19 cellular contexts compared by ENCODE assay signal in genomic region chr2:142100139-142100873, GRCh38. TPM values are rescaled to one million over a fixed set of nuclear protein-coding genes. Genes with fewer than 3 reads are reported as not detected.
"Had no signal": no experiment of that assay in that cellular context is flagged by ENCODE, and none has a peak within 500 bp of the region (broad histone marks: within the 10 kb centered on the region; RNA-seq: fewer than 3 reads in every experiment).

No MANE protein-coding gene starts in this region.

- H3K4me3 ChIP-seq: cardiac muscle cell, dorsolateral prefrontal cortex, left ventricle myocardium inferior, right atrium auricular region, tibial artery had no signal

- H3K4me1 ChIP-seq: left ventricle myocardium inferior, right atrium auricular region, tibial artery had no signal

- H3K36me3 ChIP-seq: cardiac muscle cell, left ventricle myocardium inferior, right atrium auricular region, tibial artery, WERI-Rb-1 had no signal

- H3K4me1 Mint-ChIP-seq: activated CD4-positive, alpha-beta memory T cell treated with anti-CD3 and anti-CD28 coated beads, Interleukin-2, amount 10 ng/mL, durations not matched to agents 7 days and 5 days; activated CD4-positive, alpha-beta T cell treated with anti-CD3 and anti-CD28 coated beads for 36 hours; memory B cell; naive thymus-derived CD8-positive, alpha-beta T cell had no signal

- H3K27me3 ChIP-seq: cardiac muscle cell, dorsolateral prefrontal cortex, right atrium auricular region, tibial artery had no signal

- H3K27ac ChIP-seq: cardiac muscle cell, left ventricle myocardium inferior, right atrium auricular region, tibial artery, WERI-Rb-1 had no signal

- ATAC-seq: activated CD4-positive, alpha-beta T cell treated with anti-CD3 and anti-CD28 coated beads for 36 hours; naive thymus-derived CD8-positive, alpha-beta T cell had no signal

- H3K36me3 Mint-ChIP-seq: memory B cell; naive thymus-derived CD8-positive, alpha-beta T cell had no signal

- H3K4me3 Mint-ChIP-seq: activated CD4-positive, alpha-beta memory T cell treated with anti-CD3 and anti-CD28 coated beads, Interleukin-2, amount 10 ng/mL, durations not matched to agents 7 days and 5 days; activated CD4-positive, alpha-beta T cell treated with anti-CD3 and anti-CD28 coated beads for 36 hours; activated T-cell treated with anti-CD3 and anti-CD28 coated beads, Interleukin-2, amount 50 U/mL, for 24 hours; endodermal cell; memory B cell; naive thymus-derived CD8-positive, alpha-beta T cell had no signal

- FAIRE-seq: kidney had no signal

- DNase-seq: activated CD4-positive, alpha-beta memory T cell treated with anti-CD3 and anti-CD28 coated beads, Interleukin-2, amount 10 ng/mL, durations not matched to agents 7 days and 5 days; activated CD4-positive, alpha-beta T cell treated with anti-CD3 and anti-CD28 coated beads for 36 hours; activated naive CD4-positive, alpha-beta T cell treated with anti-CD3 and anti-CD28 coated beads, Interleukin-2, amount 50 U/mL, for 16 hours; activated T-cell treated with anti-CD3 and anti-CD28 coated beads, Interleukin-2, amount 50 U/mL, for 24 hours; endodermal cell; erythroblast; hippocampal formation; kidney; left ventricle myocardium inferior; naive thymus-derived CD8-positive, alpha-beta T cell; stimulated activated CD4-positive, alpha-beta T cell treated with anti-CD3 and anti-CD28 coated beads, Interleukin-2, amount 100 ng/mL, for 48 hours; stimulated activated naive CD4-positive, alpha-beta T cell; tibial artery; WERI-Rb-1 had no signal

- H3K27ac Mint-ChIP-seq: activated CD4-positive, alpha-beta memory T cell treated with anti-CD3 and anti-CD28 coated beads, Interleukin-2, amount 10 ng/mL, durations not matched to agents 7 days and 5 days; activated CD4-positive, alpha-beta T cell treated with anti-CD3 and anti-CD28 coated beads for 36 hours; activated T-cell treated with anti-CD3 and anti-CD28 coated beads, Interleukin-2, amount 50 U/mL, for 24 hours; endodermal cell; memory B cell; naive thymus-derived CD8-positive, alpha-beta T cell had no signal

- H3K27me3 Mint-ChIP-seq: activated CD4-positive, alpha-beta memory T cell treated with anti-CD3 and anti-CD28 coated beads, Interleukin-2, amount 10 ng/mL, durations not matched to agents 7 days and 5 days; activated CD4-positive, alpha-beta T cell treated with anti-CD3 and anti-CD28 coated beads for 36 hours; activated T-cell treated with anti-CD3 and anti-CD28 coated beads, Interleukin-2, amount 50 U/mL, for 24 hours; memory B cell; naive thymus-derived CD8-positive, alpha-beta T cell had no signal

- H3K9me3 ChIP-seq: left ventricle myocardium inferior, right atrium auricular region, tibial artery had no signal

- H3K9me3 Mint-ChIP-seq: endodermal cell, memory B cell had no signal

RNA-seq across cellular contexts. Expression of gene LRP1B, which starts 30.5 kb away (rescaled TPM):
- total RNA-seq: activated CD4-positive, alpha-beta memory T cell treated with anti-CD3 and anti-CD28 coated beads, Interleukin-2, amount 10 ng/mL, durations not matched to agents 7 days and 5 days; activated CD4-positive, alpha-beta T cell treated with anti-CD3 and anti-CD28 coated beads for 36 hours; glomerular endothelial cell; naive thymus-derived CD8-positive, alpha-beta T cell had no signal
